29 cellular contexts compared by ENCODE assay signal in genomic region chr5:143488372-143488771, GRCh38.
"Had no signal": no experiment of that assay in that cellular context is flagged by ENCODE, and none has a peak within 500 bp of the region (broad histone marks: within the 10 kb centered on the region; RNA-seq: fewer than 3 reads in every experiment).

No MANE protein-coding gene starts in this region.

- ATAC-seq: esophagus mucosa; heart right ventricle; left lung; naive thymus-derived CD8-positive, alpha-beta T cell; right lobe of liver had no signal

- H3K4me3 ChIP-seq: colonic mucosa, heart right ventricle, left lung, ovary, right lobe of liver, smooth muscle cell, stomach, thyroid gland, vagina had no signal

- H3K4me2 ChIP-seq: smooth muscle cell had no signal

- H3K36me3 ChIP-seq: colonic mucosa, heart right ventricle, left lung, ovary, right lobe of liver, stomach, thyroid gland, vagina had no signal

- DNase-seq: colonic mucosa; effector CD8-positive, alpha-beta T cell; endodermal cell; foreskin fibroblast; glutamatergic neuron; heart right ventricle; hippocampal formation; left cardiac atrium; left lung; mesendoderm; midbrain; naive thymus-derived CD8-positive, alpha-beta T cell; nephron progenitor cell; occipital lobe; ovary; posterior cingulate gyrus; right lobe of liver; stimulated activated CD4-positive, alpha-beta T cell treated with anti-CD3 and anti-CD28 coated beads, Interleukin-12 subunit alpha, Interleukin-12 subunit beta, amount 100 ng/mL, for 4 hours; stimulated activated CD4-positive, alpha-beta T cell treated with anti-CD3 and anti-CD28 coated beads, Interleukin-1b, Interleukin-23, amount 100 ng/mL, for 48 hours; stimulated activated CD4-positive, alpha-beta T cell treated with anti-CD3 and anti-CD28 coated beads, Interleukin-4, amount 100 ng/mL, for 1 hour; stimulated activated CD8-positive, alpha-beta memory T cell treated with anti-CD3 and anti-CD28 coated beads, Interleukin-4, amount 100 ng/mL, for 48 hours; stimulated activated naive CD4-positive, alpha-beta T cell; stomach; thyroid gland; trophoblast cell had no signal

- H3K9me3 ChIP-seq: colonic mucosa, heart right ventricle, left lung, ovary, right lobe of liver, stomach, thyroid gland, vagina had no signal

- H3K27ac ChIP-seq: colonic mucosa, epithelial cell of prostate, heart right ventricle, left lung, ovary, right lobe of liver, stomach, thyroid gland, vagina had no signal

- H3K4me1 ChIP-seq: colonic mucosa, left lung, stomach, vagina had no signal

- H3K27me3 ChIP-seq: colonic mucosa, heart right ventricle, left lung, ovary, right lobe of liver, stomach, thyroid gland, vagina had no signal
